In genomic region chr6:723540-723939, GRCh38 we compare ENCODE assay signal across 20 cellular contexts.
DNase-seq lines count a peak whose midpoint lies in the region; ATAC-seq and TF ChIP-seq lines count a peak whose summit lies in the region.
"Had no signal": no experiment of that assay in that cellular context is flagged by ENCODE, and none has a peak within 500 bp of the region (broad histone marks: within the 10 kb centered on the region; RNA-seq: fewer than 3 reads in every experiment).

No MANE protein-coding gene starts in this region.

- H3K4me3 Mint-ChIP-seq in stimulated activated naive B cell treated with anti-CD40 and anti-IgM and Interleukin-4, amounts not matched to agents 10 μg/mL and 1 μg/mL and 100 μg/mL, for 72 hours, result no peak overlapping the region
- H3K4me3 Mint-ChIP-seq: memory B cell, nephron had no signal

- H3K36me3 Mint-ChIP-seq in stimulated activated naive B cell treated with anti-CD40 and anti-IgM and Interleukin-4, amounts not matched to agents 10 μg/mL and 1 μg/mL and 100 μg/mL, for 72 hours, result no peaks in the 10 kb centered on the region
- H3K36me3 Mint-ChIP-seq: memory B cell had no signal

- H3K27me3 Mint-ChIP-seq in stimulated activated naive B cell treated with anti-CD40 and anti-IgM and Interleukin-4, amounts not matched to agents 10 μg/mL and 1 μg/mL and 100 μg/mL, for 72 hours, result peaks cover 19 to 39% of the 10 kb centered on the region in 2 donors

- no peak overlapping the region for H3K27ac Mint-ChIP-seq in stimulated activated naive B cell treated with anti-CD40 and anti-IgM and Interleukin-4, amounts not matched to agents 10 μg/mL and 1 μg/mL and 100 μg/mL, for 72 hours
- H3K27ac Mint-ChIP-seq: memory B cell, nephron had no signal

- peaks cover 0 to 2% of the 10 kb centered on the region in 2 donors for H3K4me1 Mint-ChIP-seq in stimulated activated naive B cell treated with anti-CD40 and anti-IgM and Interleukin-4, amounts not matched to agents 10 μg/mL and 1 μg/mL and 100 μg/mL, for 72 hours
- H3K4me1 Mint-ChIP-seq: nephron had no signal

- DNase-seq in COLO829 (ENCODE audit: low spot score) (peak; percentile 79), HuH-7 (ENCODE audit: low spot score) (peak; percentile 20), astrocyte of the cerebellum (ENCODE audit: low read depth) (no peak), iPS-NIHi11 (ENCODE audit: low spot score) (peak; percentile 41), NCI-H1694 (lab: John Stamatoyannopoulos, UW) (no peak), GDM1 (lab: John Stamatoyannopoulos, UW) (no peak), NCI-H2107 (lab: John Stamatoyannopoulos, UW) (no peak)
- no peak for DNase-seq in stimulated activated naive B cell treated with anti-CD40 and anti-IgM and Interleukin-4, amounts not matched to agents 10 μg/mL and 1 μg/mL and 100 μg/mL, for 72 hours
- DNase-seq: activated CD8-positive, alpha-beta memory T cell treated with anti-CD3 and anti-CD28 coated beads, Interleukin-2, amount 50 U/mL, for 4 hours; cortex of kidney; DMS79; kidney; psoas muscle; SJCRH30; stimulated activated naive CD4-positive, alpha-beta T cell; T-helper 9 cell had no signal

- TF ChIP-seq CTCF in astrocyte of the cerebellum (IDR thresholded peaks at IDR 0.05; ENCODE audit: low read depth, low read length, missing control alignments), result peak; percentile 35

- peaks cover 0 to 2% of the 10 kb centered on the region in 2 donors for H3K9me3 Mint-ChIP-seq in stimulated activated naive B cell treated with anti-CD40 and anti-IgM and Interleukin-4, amounts not matched to agents 10 μg/mL and 1 μg/mL and 100 μg/mL, for 72 hours
- H3K9me3 Mint-ChIP-seq: memory B cell, nephron had no signal

- in situ Hi-C loops in astrocyte of the cerebellum (cut with HindIII; ENCODE audit: low sequenced_read_pairs), result no loop called here

- ATAC-seq in stimulated activated naive B cell treated with anti-CD40 and anti-IgM and Interleukin-4, amounts not matched to agents 10 μg/mL and 1 μg/mL and 100 μg/mL, for 72 hours (replicated peaks), result no peak
- ATAC-seq: esophagus mucosa, psoas muscle had no signal

- no peak overlapping the region for H3K4me3 ChIP-seq in astrocyte of the cerebellum (ENCODE audit: low read depth, low read length)
- H3K4me3 ChIP-seq: BLaER1 treated with 17β-estradiol and CSF1 and Interleukin-3, amounts not matched to agents 10 nM and 100 nM; psoas muscle; SJCRH30 had no signal

Comparison
In these comparisons a context has a peak if more than half of its experiments do, and no peak if none do; other contexts are left out.
1. DNase-seq: peak in COLO829 (single experiment), HuH-7 (single experiment) and iPS-NIHi11 (single experiment); none in astrocyte of the cerebellum (single experiment), NCI-H1694 (single experiment), stimulated activated naive B cell treated with anti-CD40 and anti-IgM and Interleukin-4, amounts not matched to agents 10 μg/mL and 1 μg/mL and 100 μg/mL, for 72 hours (single experiment), GDM1 (single experiment) and NCI-H2107 (single experiment).